Comparison of ENCODE assay signal across 19 cellular contexts in genomic region chr6:157326979-157327378, GRCh38. TPM values are rescaled to one million over a fixed set of nuclear protein-coding genes. Genes with fewer than 3 reads are reported as not detected.
DNase-seq lines count a peak whose midpoint lies in the region; ATAC-seq and TF ChIP-seq lines count a peak whose summit lies in the region.
"Had no signal": no experiment of that assay in that cellular context is flagged by ENCODE, and none has a peak within 500 bp of the region (broad histone marks: within the 10 kb centered on the region; RNA-seq: fewer than 3 reads in every experiment).

No MANE protein-coding gene starts in this region.

- ATAC-seq in natural killer cell treated with Interleukin-12 subunit alpha and Interleukin-12 subunit beta and Interleukin-15 and Interleukin-18, amount 100 ng/mL, for 72 hours = no peak
- no peak for ATAC-seq in natural killer cell
- ATAC-seq in right cardiac atrium = no peak
- no peak for ATAC-seq in HG03280 (IDR thresholded peaks at IDR 0.05; ENCODE audit: unreplicated experiment)
- ATAC-seq in GM21737 (IDR thresholded peaks at IDR 0.05; ENCODE audit: unreplicated experiment) = no peak
- ATAC-seq: activated naive CD4-positive, alpha-beta T cell treated with anti-CD3 and anti-CD28 coated beads, Interleukin-2, amount 50 U/mL, for 72 hours; stimulated activated naive B cell treated with anti-CD40 and anti-IgM and Interleukin-4, amounts not matched to agents 10 μg/mL and 1 μg/mL and 100 μg/mL, for 72 hours had no signal

- WGBS in right cardiac atrium = 10% methylated on average over 6 of the region's 6 CpGs

- H3K27ac Mint-ChIP-seq in natural killer cell treated with Interleukin-12 subunit alpha and Interleukin-12 subunit beta and Interleukin-15 and Interleukin-18, amount 100 ng/mL, for 72 hours = no peak overlapping the region
- H3K27ac Mint-ChIP-seq in natural killer cell (no peak overlapping the region), MCF 10A (ENCODE audit: low read depth, unreplicated experiment) (no peak overlapping the region)
- H3K27ac Mint-ChIP-seq: activated naive CD4-positive, alpha-beta T cell treated with anti-CD3 and anti-CD28 coated beads, Interleukin-2, amount 50 U/mL, for 72 hours; brain; stimulated activated naive B cell treated with anti-CD40 and anti-IgM and Interleukin-4, amounts not matched to agents 10 μg/mL and 1 μg/mL and 100 μg/mL, for 72 hours had no signal

- CTCF ChIA-PET in MCF 10A (lab: Yijun Ruan, JAX) = interaction anchor here (0.6 to 1.8 kb wide), 5 partner anchors 8 to 340 kb away, joined by 3 to 7 read pairs (median 4); no protein-coding TSS in a partner anchor

- H3K27me3 Mint-ChIP-seq in natural killer cell treated with Interleukin-12 subunit alpha and Interleukin-12 subunit beta and Interleukin-15 and Interleukin-18, amount 100 ng/mL, for 72 hours = peaks cover 12 to 34% of the 10 kb centered on the region in 2 donors
- peaks cover 13 to 27% of the 10 kb centered on the region in 2 donors for H3K27me3 Mint-ChIP-seq in natural killer cell (ENCODE audit: low read depth in 2 of 2)
- no peaks in the 10 kb centered on the region for H3K27me3 Mint-ChIP-seq in MCF 10A (ENCODE audit: insufficient read depth, unreplicated experiment)

- H3K9me3 ChIP-seq in right cardiac atrium (ENCODE audit: control insufficient read depth, low read length) = no peaks in the 10 kb centered on the region
- H3K9me3 ChIP-seq: testis had no signal

- H3K4me1 Mint-ChIP-seq in natural killer cell treated with Interleukin-12 subunit alpha and Interleukin-12 subunit beta and Interleukin-15 and Interleukin-18, amount 100 ng/mL, for 72 hours (ENCODE audit: low read depth in 2 of 2) = peaks cover 8 to 28% of the 10 kb centered on the region in 2 donors
- peaks cover 19 to 20% of the 10 kb centered on the region in 2 donors for H3K4me1 Mint-ChIP-seq in natural killer cell
- H3K4me1 Mint-ChIP-seq in MCF 10A (ENCODE audit: insufficient read depth, unreplicated experiment) = peaks cover 9% of the 10 kb centered on the region

- no peak overlapping the region for H3K4me3 ChIP-seq in right cardiac atrium (ENCODE audit: low read length)
- H3K4me3 ChIP-seq: testis had no signal

- H3K9me3 Mint-ChIP-seq in natural killer cell treated with Interleukin-12 subunit alpha and Interleukin-12 subunit beta and Interleukin-15 and Interleukin-18, amount 100 ng/mL, for 72 hours = no peaks in the 10 kb centered on the region
- no peaks in the 10 kb centered on the region for H3K9me3 Mint-ChIP-seq in natural killer cell
- no peaks in the 10 kb centered on the region for H3K9me3 Mint-ChIP-seq in MCF 10A (ENCODE audit: unreplicated experiment)
- H3K9me3 Mint-ChIP-seq: activated naive CD4-positive, alpha-beta T cell treated with anti-CD3 and anti-CD28 coated beads, Interleukin-2, amount 50 U/mL, for 72 hours; stimulated activated naive B cell treated with anti-CD40 and anti-IgM and Interleukin-4, amounts not matched to agents 10 μg/mL and 1 μg/mL and 100 μg/mL, for 72 hours had no signal

- intact Hi-C loops in natural killer cell (cut with micrococcal nuclease) = no loop called here
- intact Hi-C loops in right cardiac atrium (cut with DNase I) = loop anchor here in 3 of 4 donors (5.0 to 10.0 kb wide), 3 partner anchors 50 to 105 kb away; partner anchors contain the start of gene ZDHHC14 (in 2 of the 3)
- intact Hi-C loops in MCF 10A (cut with micrococcal nuclease) = no loop called here

- H3K27me3 ChIP-seq in right cardiac atrium (ENCODE audit: control insufficient read depth, insufficient read depth) = no peaks in the 10 kb centered on the region
- H3K27me3 ChIP-seq: testis had no signal

- POLR2A ChIA-PET in MCF 10A (lab: Yijun Ruan, JAX) = interaction anchor here (0.7 to 7.0 kb wide), 3 partner anchors 9 to 599 kb away, joined by 3 to 105 read pairs (median 3); partner anchors contain the start of gene ZDHHC14

- no TSS peak for BruUV-seq in MCF 10A (replicated peaks; lab: Mats Ljungman, UMichigan)

- H3K36me3 Mint-ChIP-seq in natural killer cell treated with Interleukin-12 subunit alpha and Interleukin-12 subunit beta and Interleukin-15 and Interleukin-18, amount 100 ng/mL, for 72 hours = no peaks in the 10 kb centered on the region
- H3K36me3 Mint-ChIP-seq in natural killer cell (no peaks in the 10 kb centered on the region), MCF 10A (ENCODE audit: insufficient read depth, unreplicated experiment) (no peaks in the 10 kb centered on the region)
- H3K36me3 Mint-ChIP-seq: brain; stimulated activated naive B cell treated with anti-CD40 and anti-IgM and Interleukin-4, amounts not matched to agents 10 μg/mL and 1 μg/mL and 100 μg/mL, for 72 hours had no signal

- H3K27ac ChIP-seq in right cardiac atrium (ENCODE audit: low read length) = peak overlapping the region; percentile 68
- H3K27ac ChIP-seq: C4-2B, testis had no signal

- no peak for DNase-seq in natural killer cell treated with Interleukin-12 subunit alpha and Interleukin-12 subunit beta and Interleukin-15 and Interleukin-18, amount 100 ng/mL, for 72 hours (ENCODE audit: low spot score)
- DNase-seq in natural killer cell = no peak
- DNase-seq in RPMI7951 (ENCODE audit: low read depth) = peak; percentile 10
- no peak for DNase-seq in right cardiac atrium
- no peak for DNase-seq in MCF 10A (ENCODE audit: unreplicated experiment)
- DNase-seq: activated CD4-positive, CD25-positive, alpha-beta regulatory T cell treated with anti-CD3 and anti-CD28 coated beads, Interleukin-2, amount 50 U/mL, for 72 hours; cortex of kidney; H7; NCI-H1417 treated with DMSO at 0.1 percent for 48 hours; NCI-H510A treated with DMSO at 0.1 percent for 48 hours; stimulated activated CD4-positive, alpha-beta T cell treated with anti-CD3 and anti-CD28 coated beads, Interleukin-1b, Interleukin-23, amount 100 ng/mL, for 48 hours; stimulated activated naive B cell treated with anti-CD40 and anti-IgM and Interleukin-4, amounts not matched to agents 10 μg/mL and 1 μg/mL and 100 μg/mL, for 72 hours; SW 1271; testis had no signal

- peaks cover 4% of the 10 kb centered on the region for H3K4me1 ChIP-seq in right cardiac atrium (ENCODE audit: control insufficient read depth, insufficient read depth, low read length)

- TF ChIP-seq CTCF in natural killer cell (IDR thresholded peaks at IDR 0.05) (no peak), MCF 10A (IDR thresholded peaks at IDR 0.05; ENCODE audit: unreplicated experiment) (no peak)

- peak overlapping the region; percentile 32 for H3K4me3 Mint-ChIP-seq in natural killer cell treated with Interleukin-12 subunit alpha and Interleukin-12 subunit beta and Interleukin-15 and Interleukin-18, amount 100 ng/mL, for 72 hours
- H3K4me3 Mint-ChIP-seq in natural killer cell (no peak overlapping the region), MCF 10A (ENCODE audit: unreplicated experiment) (no peak overlapping the region)
- H3K4me3 Mint-ChIP-seq: stimulated activated naive B cell treated with anti-CD40 and anti-IgM and Interleukin-4, amounts not matched to agents 10 μg/mL and 1 μg/mL and 100 μg/mL, for 72 hours had no signal

RNA-seq across cellular contexts. Expression of gene TMEM242, which starts 3.7 kb away (rescaled TPM):
- 10 to 100 TPM in 1 of 2 donors, 1 to 10 TPM in 1; 9.6 to 10.8 TPM for total RNA-seq in natural killer cell treated with Interleukin-12 subunit alpha and Interleukin-12 subunit beta and Interleukin-15 and Interleukin-18, amount 100 ng/mL, for 72 hours
- total RNA-seq in natural killer cell = 10 to 100 TPM; 18.5 to 24.8 (median 19.8) TPM
- 8.2 and 9.3 TPM in 2 replicates for total RNA-seq in RPMI7951 (2014; rRNA removed; shearing (Covaris generic))
- total RNA-seq in right cardiac atrium = 10 to 100 TPM; 11.5 to 14.8 (median 13.8) TPM
- polyA plus RNA-seq in right cardiac atrium = 12.3 TPM
- 9.4 and 10.1 TPM in 2 replicates for total RNA-seq in MCF 10A (2022)

RNA-seq across cellular contexts. Expression of gene ZDHHC14, which starts 54.0 kb away (rescaled TPM):
- total RNA-seq in natural killer cell treated with Interleukin-12 subunit alpha and Interleukin-12 subunit beta and Interleukin-15 and Interleukin-18, amount 100 ng/mL, for 72 hours = 10 to 100 TPM in 1 of 2 donors, 1 to 10 TPM in 1; 6.9 to 10.9 TPM
- 10 to 100 TPM in 2 of 3 donors, 1 to 10 TPM in 1; 6.7 to 11.3 (median 10.6) TPM for total RNA-seq in natural killer cell
- total RNA-seq in RPMI7951 (2014; rRNA removed; shearing (Covaris generic)) = 1.6 and 1.8 TPM in 2 replicates
- total RNA-seq in right cardiac atrium = 10 to 100 TPM; 10.6 to 22.1 (median 18.2) TPM
- 20.2 TPM for polyA plus RNA-seq in right cardiac atrium
- 3.2 and 4.6 TPM in 2 replicates for total RNA-seq in MCF 10A (2022)

Comparison
In these comparisons a context has a peak if more than half of its experiments do, and no peak if none do; other contexts are left out.
1. intact Hi-C loops: an anchor here in right cardiac atrium (5.0 to 10.0 kb wide); none called in natural killer cell and MCF 10A.